ENCODE assay signal across 2 cellular contexts in genomic region chr12:63663005-63663404, GRCh38.
TF ChIP-seq lines count a peak whose summit lies in the region.

No MANE protein-coding gene starts in this region.

TF ChIP-seq in IMR-90, 13 proteins besides CTCF, POLR2A, EP300 and RAD21:
- TF ChIP-seq CEBPB (IDR thresholded peaks at IDR 0.05; ENCODE audit: low read depth, low read length) = peak; percentile 58

TF ChIP-seq in H1, 55 proteins besides CTCF, POLR2A, EP300 and RAD21:
- peak; percentile 64 for TF ChIP-seq CEBPB (IDR thresholded peaks at IDR 0.05; ENCODE audit: low read depth, low read length)
